8 cellular contexts compared by ENCODE assay signal in the genomic region with DNA sequence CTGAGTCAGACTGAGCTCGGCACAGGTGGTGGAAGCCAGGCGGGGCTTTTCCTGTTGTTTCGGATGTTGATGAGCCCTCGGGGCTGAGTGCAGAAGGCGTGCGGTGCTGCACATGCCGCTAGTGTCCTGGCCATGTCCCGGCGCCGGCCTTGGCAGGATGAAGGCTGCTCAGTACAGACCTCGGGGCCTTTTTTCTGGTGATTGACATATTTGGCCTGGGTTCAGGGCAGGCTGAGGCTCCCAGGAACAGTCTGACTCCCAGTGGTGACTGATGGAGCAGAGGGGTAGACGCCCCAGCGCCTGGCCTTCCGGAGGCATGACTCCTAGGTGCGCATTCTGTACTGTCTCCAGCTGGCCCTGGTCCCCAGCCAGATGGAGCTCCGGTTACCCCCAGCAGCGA. TPM values are rescaled to one million over a fixed set of nuclear protein-coding genes. Genes with fewer than 3 reads are reported as not detected.
DNase-seq lines count a peak whose midpoint lies in the region; ATAC-seq, FAIRE-seq and TF ChIP-seq lines count a peak whose summit lies in the region.
"Not testable (repeated sequence)": the region's sequence is repeated elsewhere in the genome, so short reads cannot be mapped to it uniquely, and the experiment has no call there.

No MANE protein-coding gene starts in this region.

- no CpG with 5 or more reads among the region's 17 CpGs for WGBS in A549 (ENCODE audit: missing lambda C conversion rate)
- no CpG with 5 or more reads among the region's 17 CpGs for WGBS in IMR-90 (ENCODE audit: extremely low coverage in 2 of 2, insufficient read length in 1 of 2), 2 experiments
- WGBS in gastroesophageal sphincter (ENCODE audit: low coverage in 1 of 2), 2 donors = no CpG with 5 or more reads among the region's 17 CpGs

- not testable (repeated sequence) for TF ChIP-seq RAD21 in A549 (conservative IDR thresholded peaks at IDR 0.05 in 1 of 2, IDR thresholded peaks at IDR 0.05 in 1 of 2); IMR-90 (IDR thresholded peaks at IDR 0.05; ENCODE audit: low read length)

- H4K20me1 ChIP-seq in IMR-90 (ENCODE audit: insufficient read depth, low read length) = not testable (repeated sequence)

- not testable (repeated sequence) for H3K27ac Mint-ChIP-seq in activated B cell treated with CpG ODN at 0.5 μM for 24 hours; activated naive CD8-positive, alpha-beta T cell treated with anti-CD3 and anti-CD28 coated beads, Interleukin-2, amount 10 ng/mL, durations not matched to agents 7 days and 5 days; naive thymus-derived CD4-positive, alpha-beta T cell

- H3K18ac ChIP-seq in IMR-90 (ENCODE audit: low read depth, low read length) = not testable (repeated sequence)

- H3K27me3 ChIP-seq in IMR-90 (ENCODE audit: control insufficient read depth, insufficient read depth, low read length); gastroesophageal sphincter; naive thymus-derived CD4-positive, alpha-beta T cell (ENCODE audit: control insufficient read depth in 2 of 2, insufficient read depth in 2 of 2, low read length in 2 of 2): not testable (repeated sequence)

- not testable (repeated sequence) for H3K36me3 Mint-ChIP-seq in activated B cell treated with CpG ODN at 0.5 μM for 24 hours (ENCODE audit: low read depth); activated naive CD8-positive, alpha-beta T cell treated with anti-CD3 and anti-CD28 coated beads, Interleukin-2, amount 10 ng/mL, durations not matched to agents 7 days and 5 days; naive thymus-derived CD4-positive, alpha-beta T cell

- H3K4me1 ChIP-seq in A549; IMR-90 (ENCODE audit: control insufficient read depth, insufficient read depth, low read length); gastroesophageal sphincter; naive thymus-derived CD4-positive, alpha-beta T cell (ENCODE audit: control insufficient read depth in 2 of 2, insufficient read depth in 2 of 2, low read length in 2 of 2): not testable (repeated sequence)

- not testable (repeated sequence) for H3K9me3 ChIP-seq in A549; IMR-90 (ENCODE audit: control insufficient read depth, insufficient read depth, low read length); gastroesophageal sphincter; naive thymus-derived CD4-positive, alpha-beta T cell (ENCODE audit: control insufficient read depth in 2 of 3, low read length in 3 of 3)

- not testable (repeated sequence) for H2BK120ac ChIP-seq in IMR-90 (ENCODE audit: low read depth, low read length)

- not testable (repeated sequence) for H4K5ac ChIP-seq in IMR-90 (ENCODE audit: low read depth, low read length)

- not testable (repeated sequence) for H3K9me1 ChIP-seq in IMR-90 (ENCODE audit: insufficient read depth, low read length)

- not testable (repeated sequence) for H2BK15ac ChIP-seq in IMR-90 (ENCODE audit: low read depth, low read length)

- not testable (repeated sequence) for H3K4ac ChIP-seq in IMR-90 (ENCODE audit: low read depth, low read length)

- not testable (repeated sequence) for H3K9me3 Mint-ChIP-seq in activated B cell treated with CpG ODN at 0.5 μM for 24 hours; activated naive CD8-positive, alpha-beta T cell treated with anti-CD3 and anti-CD28 coated beads, Interleukin-2, amount 10 ng/mL, durations not matched to agents 7 days and 5 days; naive thymus-derived CD4-positive, alpha-beta T cell

- in situ Hi-C loops in IMR-90 (cut with MboI; ENCODE audit: low sequenced_read_pairs) = not testable (repeated sequence)

- H3K27ac ChIP-seq in A549; IMR-90 (ENCODE audit: insufficient read depth, low read length); gastroesophageal sphincter; naive thymus-derived CD4-positive, alpha-beta T cell (ENCODE audit: low read depth, low read length): not testable (repeated sequence)

- dilution Hi-C loops in IMR-90 (cut with HindIII; ENCODE audit: low sequenced_read_pairs, unreplicated experiment) = not testable (repeated sequence)

- intact Hi-C loops in IMR-90 (cut with micrococcal nuclease); activated B cell treated with CpG ODN at 0.5 μM for 24 hours (cut with micrococcal nuclease); naive thymus-derived CD4-positive, alpha-beta T cell (cut with micrococcal nuclease): not testable (repeated sequence)

- H3K9ac ChIP-seq in IMR-90 (ENCODE audit: low read depth, low read length) = not testable (repeated sequence)

- peak; percentile 97 for FAIRE-seq in A549 (lab: Jason Lieb, UNC)

- not testable (repeated sequence) for H3K36me3 ChIP-seq in IMR-90 (ENCODE audit: control insufficient read depth, insufficient read depth, low read length); gastroesophageal sphincter; naive thymus-derived CD4-positive, alpha-beta T cell (ENCODE audit: control insufficient read depth in 2 of 3, insufficient read depth in 3 of 3, low read length in 3 of 3)

- DNase-seq in A549 (ENCODE audit: low read depth in 1 of 2, low spot score in 1 of 2); IMR-90; activated B cell treated with CpG ODN at 0.5 μM for 24 hours; activated naive CD8-positive, alpha-beta T cell treated with anti-CD3 and anti-CD28 coated beads, Interleukin-2, amount 10 ng/mL, durations not matched to agents 7 days and 5 days; left lobe of liver (ENCODE audit: low spot score); naive thymus-derived CD4-positive, alpha-beta T cell; stimulated activated naive CD8-positive, alpha-beta T cell treated with anti-CD3 and anti-CD28 coated beads, Interleukin-15, Interleukin-2, amounts not matched to agents 100 U/mL and 50 U/mL, for 24 hours: not testable (repeated sequence)

- not testable (repeated sequence) for H3K4me3 ChIP-seq in A549; IMR-90 (ENCODE audit: insufficient read depth, low read depth, low read length); gastroesophageal sphincter; naive thymus-derived CD4-positive, alpha-beta T cell (ENCODE audit: low read length)

- not testable (repeated sequence) for H4K8ac ChIP-seq in IMR-90 (ENCODE audit: low read depth in 2 of 2, low read length in 2 of 2)

- POLR2A ChIA-PET in A549 (lab: Yijun Ruan, JAX); IMR-90 (lab: Charles Lee; ENCODE audit: unreplicated experiment); activated B cell treated with CpG ODN at 0.5 μM for 24 hours (lab: Charles Lee); activated naive CD8-positive, alpha-beta T cell treated with anti-CD3 and anti-CD28 coated beads, Interleukin-2, amount 10 ng/mL, durations not matched to agents 7 days and 5 days (lab: Charles Lee); naive thymus-derived CD4-positive, alpha-beta T cell (lab: Charles Lee): not testable (repeated sequence)

- not testable (repeated sequence) for TF ChIP-seq CTCF in A549 (IDR thresholded peaks at IDR 0.05); IMR-90 (conservative IDR thresholded peaks at IDR 0.05; ENCODE audit: low read depth, low read length); activated B cell treated with CpG ODN at 0.5 μM for 24 hours (IDR thresholded peaks at IDR 0.05); gastroesophageal sphincter (IDR thresholded peaks at IDR 0.05)

- H3K4me2 ChIP-seq in A549; IMR-90 (ENCODE audit: low read depth, low read length): not testable (repeated sequence)

- H2BK20ac ChIP-seq in IMR-90 (ENCODE audit: low read depth, low read length) = not testable (repeated sequence)

- not testable (repeated sequence) for H3K23ac ChIP-seq in IMR-90 (ENCODE audit: low read depth, low read length)

- not testable (repeated sequence) for H3K4me1 Mint-ChIP-seq in activated B cell treated with CpG ODN at 0.5 μM for 24 hours; activated naive CD8-positive, alpha-beta T cell treated with anti-CD3 and anti-CD28 coated beads, Interleukin-2, amount 10 ng/mL, durations not matched to agents 7 days and 5 days; naive thymus-derived CD4-positive, alpha-beta T cell

- CTCF ChIA-PET in A549 (lab: Yijun Ruan, JAX); IMR-90 (lab: Yijun Ruan, JAX); activated B cell treated with CpG ODN at 0.5 μM for 24 hours (lab: Charles Lee); naive thymus-derived CD4-positive, alpha-beta T cell (lab: Charles Lee): not testable (repeated sequence)

- not testable (repeated sequence) for H3K79me1 ChIP-seq in IMR-90 (ENCODE audit: low read depth in 1 of 2, low read length in 2 of 2)

- not testable (repeated sequence) for TF ChIP-seq POLR2A in A549 (IDR thresholded peaks at IDR 0.05; ENCODE audit: low read length); IMR-90 (IDR thresholded peaks at IDR 0.05; ENCODE audit: low read depth, low read length); gastroesophageal sphincter (IDR thresholded peaks at IDR 0.05)

- H3K56ac ChIP-seq in IMR-90 (ENCODE audit: extremely low read depth, insufficient read depth, low read length) = not testable (repeated sequence)

- ATAC-seq in A549 = peak; percentile 80 to 89
- ATAC-seq in IMR-90 (ENCODE audit: low read depth) = peak; percentile 80
- peak; percentile 7 for ATAC-seq in activated B cell treated with CpG ODN at 0.5 μM for 24 hours (ENCODE audit: low read depth)
- peak; percentile 34 for ATAC-seq in activated naive CD8-positive, alpha-beta T cell treated with anti-CD3 and anti-CD28 coated beads, Interleukin-2, amount 10 ng/mL, durations not matched to agents 7 days and 5 days (ENCODE audit: low read depth)
- ATAC-seq in gastroesophageal sphincter = peak; percentile 54
- ATAC-seq in left lobe of liver = peak; percentile 43
- peak; percentile 28 for ATAC-seq in naive thymus-derived CD4-positive, alpha-beta T cell
- peak; percentile 13 for ATAC-seq in stimulated activated naive CD8-positive, alpha-beta T cell treated with anti-CD3 and anti-CD28 coated beads, Interleukin-15, Interleukin-2, amounts not matched to agents 100 U/mL and 50 U/mL, for 24 hours

- H2AK9ac ChIP-seq in IMR-90 (replicated peaks; ENCODE audit: low read depth, low read length, poor library complexity) = not testable (repeated sequence)

- BruUV-seq in IMR-90 (replicated peaks; lab: Mats Ljungman, UMichigan) = not testable (repeated sequence)

- not testable (repeated sequence) for H2BK5ac ChIP-seq in IMR-90 (ENCODE audit: low read depth, low read length, poor library complexity, severe bottlenecking)

- H2AK5ac ChIP-seq in IMR-90 (ENCODE audit: low read depth, low read length) = not testable (repeated sequence)

- not testable (repeated sequence) for TF ChIP-seq EP300 in A549 (IDR thresholded peaks at IDR 0.05); gastroesophageal sphincter (IDR thresholded peaks at IDR 0.05)

- H4K91ac ChIP-seq in IMR-90 (ENCODE audit: insufficient read depth, low read depth, low read length) = not testable (repeated sequence)

- not testable (repeated sequence) for H3K4me3 Mint-ChIP-seq in activated B cell treated with CpG ODN at 0.5 μM for 24 hours; activated naive CD8-positive, alpha-beta T cell treated with anti-CD3 and anti-CD28 coated beads, Interleukin-2, amount 10 ng/mL, durations not matched to agents 7 days and 5 days; naive thymus-derived CD4-positive, alpha-beta T cell

- H2AFZ ChIP-seq in IMR-90 (replicated peaks; ENCODE audit: low read length, poor library complexity) = not testable (repeated sequence)

- H3K14ac ChIP-seq in IMR-90 (replicated peaks; ENCODE audit: low read depth, low read length) = not testable (repeated sequence)

- not testable (repeated sequence) for H3K27me3 Mint-ChIP-seq in activated B cell treated with CpG ODN at 0.5 μM for 24 hours; activated naive CD8-positive, alpha-beta T cell treated with anti-CD3 and anti-CD28 coated beads, Interleukin-2, amount 10 ng/mL, durations not matched to agents 7 days and 5 days; naive thymus-derived CD4-positive, alpha-beta T cell

RNA-seq across cellular contexts. Expression of a gene that starts 8.8 kb away (rescaled TPM):
- 0.19 and 0.25 TPM in 2 replicates for polyA plus RNA-seq in A549 (2011; rRNA removed)
- 0.15 and 0.19 TPM in 2 replicates for polyA plus RNA-seq in A549 (2012; cell fraction: cytosol; rRNA removed)
- 0.43 and 0.60 TPM in 2 replicates for polyA plus RNA-seq in A549 (2012; cell fraction: nucleus; rRNA removed)
- polyA plus RNA-seq in A549 (2017; fragmentation: RNase III; extraction: RNeasy Plus Mini Kit Qiagen cat#74134 plus additional on column Dnase treatment) = 0.17 to 0.31 TPM (median 0.19 TPM) in 3 replicates
- polyA minus RNA-seq in A549 (2011; rRNA and poly(A)+ RNA removed) = 0.08 and 0.24 TPM in 2 replicates
- under 0.01 TPM in 1 of 2 replicates, not detected in the other for total RNA-seq in IMR-90 (2012; rRNA removed)
- polyA plus RNA-seq in IMR-90 (2012; rRNA removed) = 0.13 and 0.14 TPM in 2 replicates
- polyA plus RNA-seq in IMR-90 (2012; cell fraction: cytosol; rRNA removed) = 0.05 TPM in 1 of 2 replicates, not detected in the other
- 0.14 and 0.22 TPM in 2 replicates for polyA plus RNA-seq in IMR-90 (2012; cell fraction: nucleus; rRNA removed; ENCODE audit: low replicate concordance)
- 31.5 and 39.2 TPM in 2 replicates for total RNA-seq in activated B cell treated with CpG ODN at 0.5 μM for 24 hours
- total RNA-seq in activated naive CD8-positive, alpha-beta T cell treated with anti-CD3 and anti-CD28 coated beads, Interleukin-2, amount 10 ng/mL, durations not matched to agents 7 days and 5 days = 10 to 100 TPM; 27.7 to 30.3 TPM
- total RNA-seq in gastroesophageal sphincter = 1 to 10 TPM; 1.1 to 7.1 (median 4.1) TPM
- total RNA-seq in left lobe of liver = 4.0 TPM
- 10 to 100 TPM; 31.9 to 85.5 (median 45.6) TPM for total RNA-seq in naive thymus-derived CD4-positive, alpha-beta T cell
- 100 to 1,000 TPM in 1 of 2 donors, 10 to 100 TPM in 1; 97.6 to 162 TPM for polyA plus RNA-seq in naive thymus-derived CD4-positive, alpha-beta T cell

RNA-seq across cellular contexts. Expression of a gene that starts 33.4 kb away (rescaled TPM):
- 11.0 and 12.8 TPM in 2 replicates for polyA plus RNA-seq in A549 (2011; rRNA removed)
- 11.1 and 15.8 TPM in 2 replicates for polyA plus RNA-seq in A549 (2012; cell fraction: cytosol; rRNA removed)
- polyA plus RNA-seq in A549 (2012; cell fraction: nucleus; rRNA removed) = 38.5 and 42.5 TPM in 2 replicates
- 19.8 to 22.0 TPM (median 20.5 TPM) in 3 replicates for polyA plus RNA-seq in A549 (2017; fragmentation: RNase III; extraction: RNeasy Plus Mini Kit Qiagen cat#74134 plus additional on column Dnase treatment)
- 18.1 and 22.7 TPM in 2 replicates for polyA minus RNA-seq in A549 (2011; rRNA and poly(A)+ RNA removed)
- total RNA-seq in IMR-90 (2012; rRNA removed) = 9.5 and 10.3 TPM in 2 replicates
- polyA plus RNA-seq in IMR-90 (2012; rRNA removed) = 12.6 and 14.1 TPM in 2 replicates
- 7.5 and 10.0 TPM in 2 replicates for polyA plus RNA-seq in IMR-90 (2012; cell fraction: cytosol; rRNA removed)
- 16.3 and 36.3 TPM in 2 replicates for polyA plus RNA-seq in IMR-90 (2012; cell fraction: nucleus; rRNA removed; ENCODE audit: low replicate concordance)
- 13.3 and 13.9 TPM in 2 replicates for total RNA-seq in activated B cell treated with CpG ODN at 0.5 μM for 24 hours
- total RNA-seq in activated naive CD8-positive, alpha-beta T cell treated with anti-CD3 and anti-CD28 coated beads, Interleukin-2, amount 10 ng/mL, durations not matched to agents 7 days and 5 days = 1 to 10 TPM; 7.1 to 8.3 TPM
- total RNA-seq in gastroesophageal sphincter = 10 to 100 TPM in 3 of 4 donors, 1 to 10 TPM in 1; 6.7 to 17.9 (median 11.7) TPM
- 11.7 TPM for total RNA-seq in left lobe of liver
- total RNA-seq in naive thymus-derived CD4-positive, alpha-beta T cell = 1 to 10 TPM; 3.9 to 9.1 (median 6.9) TPM
- polyA plus RNA-seq in naive thymus-derived CD4-positive, alpha-beta T cell = 1 to 10 TPM; 1.6 to 3.6 TPM

Comparison
In these comparisons a context has a peak if more than half of its experiments do, and no peak if none do; other contexts are left out.
1. ATAC-seq: peak in every context shown above with its lines; median percentile 84 in A549; 80 in IMR-90; 54 in gastroesophageal sphincter; 43 in left lobe of liver; 34 in activated naive CD8-positive, alpha-beta T cell treated with anti-CD3 and anti-CD28 coated beads, Interleukin-2, amount 10 ng/mL, durations not matched to agents 7 days and 5 days; 28 in naive thymus-derived CD4-positive, alpha-beta T cell; 13 in stimulated activated naive CD8-positive, alpha-beta T cell treated with anti-CD3 and anti-CD28 coated beads, Interleukin-15, Interleukin-2, amounts not matched to agents 100 U/mL and 50 U/mL, for 24 hours; 7 in activated B cell treated with CpG ODN at 0.5 μM for 24 hours.